In the genomic region with DNA sequence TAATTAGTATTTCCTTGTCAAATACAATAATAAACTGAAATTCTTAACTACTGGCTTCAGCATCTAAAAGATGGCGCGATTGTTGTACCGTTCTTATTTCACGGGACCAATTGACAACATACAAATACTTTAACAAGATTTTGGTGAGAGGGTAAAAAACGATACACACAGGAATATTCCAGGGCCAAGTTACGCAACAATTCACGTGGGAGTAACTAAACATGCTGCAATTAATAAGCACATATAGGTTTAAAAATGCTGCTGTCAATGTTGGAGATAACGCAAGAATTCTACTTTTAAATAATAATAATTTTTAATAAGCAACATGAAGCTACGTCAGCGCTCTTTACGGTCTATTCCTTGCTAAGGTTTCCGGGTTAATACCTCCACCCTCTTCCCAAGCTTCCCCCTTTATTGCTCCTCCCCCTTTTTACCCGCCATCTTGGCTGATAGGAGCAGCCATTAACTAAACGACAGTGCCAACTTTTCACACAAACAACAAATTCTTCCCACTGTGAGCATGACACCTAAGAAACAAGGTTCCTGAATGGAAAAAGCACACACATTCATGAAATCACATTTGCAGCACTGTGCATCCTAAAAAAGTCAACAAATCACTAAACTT, we compare ENCODE assay signal across 8 cellular contexts. TPM values are rescaled to one million over a fixed set of nuclear protein-coding genes. Genes with fewer than 3 reads are reported as not detected.
DNase-seq lines count a peak whose midpoint lies in the region; ATAC-seq, FAIRE-seq and TF ChIP-seq lines count a peak whose summit lies in the region.

No MANE protein-coding gene starts in this region.

- no peaks in the 10 kb centered on the region for H3K36me3 ChIP-seq in CD8-positive, alpha-beta memory T cell (ENCODE audit: insufficient read depth, low read length)
- H3K36me3 ChIP-seq in heart right ventricle = peaks cover 0 to 39% (median 0%) of the 10 kb centered on the region in 9 donors

- ATAC-seq in HG03565 (IDR thresholded peaks at IDR 0.05; ENCODE audit: unreplicated experiment) (peak; percentile 25), heart right ventricle (peak in 5 of 8 donors; percentile 61 to 81 (median 78)), GM21526 (IDR thresholded peaks at IDR 0.05; ENCODE audit: low FRiP score, unreplicated experiment) (no peak), HG03196 (IDR thresholded peaks at IDR 0.05; ENCODE audit: unreplicated experiment) (no peak)

- peak overlapping the region; percentile 92 for H3K4me3 ChIP-seq in CD8-positive, alpha-beta memory T cell (ENCODE audit: low read length)
- H3K4me3 ChIP-seq in heart right ventricle = peak overlapping the region in 7 of 10 donors; percentile 14 to 84 (median 76)

- CTCF ChIA-PET in CD8-positive, alpha-beta memory T cell (lab: Charles Lee) = no interaction called here

- H3K9me3 ChIP-seq in CD8-positive, alpha-beta memory T cell (ENCODE audit: low read length) = no peaks in the 10 kb centered on the region
- no peaks in the 10 kb centered on the region for H3K9me3 ChIP-seq in heart right ventricle

- intact Hi-C loops in activated CD4-positive, alpha-beta T cell treated with anti-CD3 and anti-CD28 coated beads, Interleukin-2, amount 10 ng/mL, durations not matched to agents 24 days and 14 days (cut with micrococcal nuclease) = loop anchor here (2.0 to 10.0 kb wide), 8 partner anchors 41 to 867 kb away; a partner anchor contains a TSS
- intact Hi-C loops in heart right ventricle (cut with DNase I) = loop anchor here in 2 of 10 donors (5.0 to 10.0 kb wide), 2 partner anchors 53 to 576 kb away; a partner anchor contains a TSS

- no peak for FAIRE-seq in H54 (lab: Jason Lieb, UNC)

- peak in 3 of 5 donors; percentile 23 to 71 (median 48) for DNase-seq in CD8-positive, alpha-beta memory T cell
- peak; percentile 84 for DNase-seq in activated CD4-positive, alpha-beta T cell treated with anti-CD3 and anti-CD28 coated beads, Interleukin-2, amount 10 ng/mL, durations not matched to agents 24 days and 14 days
- DNase-seq in heart right ventricle (peak in 1 of 2 donors; percentile 67), H54 (ENCODE audit: insufficient read length, low spot score) (no peak)
- DNase-seq in stimulated activated CD8-positive, alpha-beta memory T cell treated with anti-CD3 and anti-CD28 coated beads, Interleukin-4, amount 100 ng/mL, for 48 hours = peak; percentile 37

- H3K27ac Mint-ChIP-seq in CD8-positive, alpha-beta memory T cell = peak overlapping the region in 2 of 8 donors; percentile 98 to 100
- peak overlapping the region; percentile 96 for H3K27ac Mint-ChIP-seq in activated CD4-positive, alpha-beta T cell treated with anti-CD3 and anti-CD28 coated beads, Interleukin-2, amount 10 ng/mL, durations not matched to agents 24 days and 14 days

- H3K36me3 Mint-ChIP-seq in CD8-positive, alpha-beta memory T cell = peaks cover 0 to 42% (median 0%) of the 10 kb centered on the region in 3 donors
- peaks cover 26% of the 10 kb centered on the region for H3K36me3 Mint-ChIP-seq in activated CD4-positive, alpha-beta T cell treated with anti-CD3 and anti-CD28 coated beads, Interleukin-2, amount 10 ng/mL, durations not matched to agents 24 days and 14 days (ENCODE audit: low read depth)

- 1 to 2% methylated on average over 14 of the region's 14 CpGs for WGBS in heart right ventricle, 2 donors

- H3K4me1 Mint-ChIP-seq in CD8-positive, alpha-beta memory T cell = peaks cover 0 to 45% (median 0%) of the 10 kb centered on the region in 3 donors
- H3K4me1 Mint-ChIP-seq in activated CD4-positive, alpha-beta T cell treated with anti-CD3 and anti-CD28 coated beads, Interleukin-2, amount 10 ng/mL, durations not matched to agents 24 days and 14 days = peaks cover 18% of the 10 kb centered on the region

- H3K27ac ChIP-seq in CD8-positive, alpha-beta memory T cell (ENCODE audit: low read depth, low read length) = peak overlapping the region; percentile 98
- H3K27ac ChIP-seq in heart right ventricle = peak overlapping the region in 7 of 10 donors; percentile 86 to 96 (median 96)

- TF ChIP-seq CTCF in heart right ventricle (IDR thresholded peaks at IDR 0.05) = no peak

- peaks cover 15% of the 10 kb centered on the region for H3K4me1 ChIP-seq in CD8-positive, alpha-beta memory T cell (ENCODE audit: insufficient read depth, low read length)
- peaks cover 0 to 42% (median 7%) of the 10 kb centered on the region in 9 donors for H3K4me1 ChIP-seq in heart right ventricle

- H3K27me3 ChIP-seq in CD8-positive, alpha-beta memory T cell (ENCODE audit: insufficient read depth, low read length, poor library complexity, severe bottlenecking) = no peaks in the 10 kb centered on the region
- H3K27me3 ChIP-seq in heart right ventricle = no peaks in the 10 kb centered on the region

- TF ChIP-seq POLR2A in H54 (IDR thresholded peaks at IDR 0.05; ENCODE audit: low read depth, low read length) = no peak

- peak overlapping the region in 2 of 7 donors; percentile 89 to 100 for H3K4me3 Mint-ChIP-seq in CD8-positive, alpha-beta memory T cell
- peak overlapping the region; percentile 91 for H3K4me3 Mint-ChIP-seq in activated CD4-positive, alpha-beta T cell treated with anti-CD3 and anti-CD28 coated beads, Interleukin-2, amount 10 ng/mL, durations not matched to agents 24 days and 14 days

- POLR2A ChIA-PET in CD8-positive, alpha-beta memory T cell (lab: Charles Lee) = interaction anchor here (0.7 to 2.4 kb wide), 3 partner anchors 226 to 863 kb away, joined by 3 to 23 read pairs (median 4); a partner anchor contains a TSS

- no peaks in the 10 kb centered on the region for H3K27me3 Mint-ChIP-seq in CD8-positive, alpha-beta memory T cell
- no peaks in the 10 kb centered on the region for H3K27me3 Mint-ChIP-seq in activated CD4-positive, alpha-beta T cell treated with anti-CD3 and anti-CD28 coated beads, Interleukin-2, amount 10 ng/mL, durations not matched to agents 24 days and 14 days

- H3K9me3 Mint-ChIP-seq in CD8-positive, alpha-beta memory T cell = no peaks in the 10 kb centered on the region
- no peaks in the 10 kb centered on the region for H3K9me3 Mint-ChIP-seq in activated CD4-positive, alpha-beta T cell treated with anti-CD3 and anti-CD28 coated beads, Interleukin-2, amount 10 ng/mL, durations not matched to agents 24 days and 14 days

RNA-seq across cellular contexts. Expression of a gene that starts 1.6 kb away (rescaled TPM):
- total RNA-seq in CD8-positive, alpha-beta memory T cell = 10 to 100 TPM; 16.3 to 18.4 TPM
- polyA plus RNA-seq in CD8-positive, alpha-beta memory T cell = not detected
- total RNA-seq in activated CD4-positive, alpha-beta T cell treated with anti-CD3 and anti-CD28 coated beads, Interleukin-2, amount 10 ng/mL, durations not matched to agents 24 days and 14 days = 17.7 and 22.6 TPM in 2 replicates
- total RNA-seq in heart right ventricle = 10 to 100 TPM in 7 of 10 donors, not detected in 3; 12.4 to 15.8 (median 14.4) TPM
- 1 to 10 TPM; 1.3 to 4.2 TPM for polyA plus RNA-seq in heart right ventricle

Comparison
In these comparisons a context has a peak if more than half of its experiments do, and no peak if none do; other contexts are left out.
1. ATAC-seq: peak in HG03565 (single experiment) and heart right ventricle (5 of 8); none in GM21526 (single experiment) and HG03196 (single experiment).